9 cellular contexts compared by ENCODE assay signal in the genomic region with DNA sequence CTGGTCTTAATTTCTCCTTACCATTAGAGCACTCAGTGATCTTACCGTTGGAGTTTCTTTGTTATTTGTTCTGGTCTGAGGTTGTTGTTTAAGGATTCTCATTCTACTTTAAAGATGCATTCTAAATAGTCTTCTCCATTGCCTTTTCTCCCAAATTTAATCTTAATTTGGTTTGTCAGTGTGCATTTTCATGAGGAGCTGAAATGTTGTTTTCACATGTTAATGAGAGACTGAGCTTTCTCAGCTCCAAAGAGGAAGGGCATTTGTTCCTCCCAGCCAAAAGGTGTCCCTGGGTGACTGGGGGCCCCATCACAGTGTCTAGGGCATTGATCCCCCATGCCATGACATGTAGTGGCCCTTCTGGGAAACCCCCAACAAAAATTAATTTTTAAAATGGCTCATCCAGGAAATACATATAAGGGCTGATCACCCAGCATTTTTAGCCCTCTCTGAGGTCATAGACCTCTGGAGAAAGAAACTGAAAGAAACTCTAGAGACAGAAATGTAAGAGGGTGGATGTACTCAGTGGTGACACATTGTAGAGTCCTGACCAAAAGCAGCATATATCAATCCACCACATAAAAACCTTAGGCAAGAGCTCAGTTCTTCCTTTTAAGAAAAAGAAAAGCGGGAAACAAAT.
DNase-seq lines count a peak whose midpoint lies in the region; ATAC-seq, FAIRE-seq and TF ChIP-seq lines count a peak whose summit lies in the region.
"Had no signal": no experiment of that assay in that cellular context is flagged by ENCODE, and none has a peak within 500 bp of the region (broad histone marks: within the 10 kb centered on the region; RNA-seq: fewer than 3 reads in every experiment).

No MANE protein-coding gene starts in this region.

- H3K27me3 ChIP-seq in pancreas, result no peaks in the 10 kb centered on the region

- intact Hi-C loops in pancreas (cut with DNase I), result no loop called here

- H3K4me3 ChIP-seq in skeletal muscle cell (ENCODE audit: low read depth, low read length), result no peak overlapping the region
- no peak overlapping the region for H3K4me3 ChIP-seq in pancreas

- H3K4me1 ChIP-seq in pancreas, result no peaks in the 10 kb centered on the region

- no peak for TF ChIP-seq CTCF in pancreas (IDR thresholded peaks at IDR 0.05)

- FAIRE-seq in pancreas (lab: Jason Lieb, UNC), result no peak

- WGBS in pancreas, 2 donors, result 60 to 68% methylated on average over 2 of the region's 2 CpGs

- no peaks in the 10 kb centered on the region for H3K36me3 ChIP-seq in pancreas

- no peaks in the 10 kb centered on the region for H3K9me3 ChIP-seq in pancreas

- ATAC-seq in HG02759 (IDR thresholded peaks at IDR 0.05; ENCODE audit: unreplicated experiment) (peak; percentile 97), pancreas (no peak)

- H3K27ac ChIP-seq in caudate nucleus (ENCODE audit: low read depth, low read length) (no peak overlapping the region), pancreas (no peak overlapping the region)

- DNase-seq in GM19240 (ENCODE audit: insufficient read length, low spot score), result peak; percentile 12
- DNase-seq in M059J (ENCODE audit: low read depth), result peak; percentile 84
- DNase-seq in skeletal muscle cell (ENCODE audit: low read depth), result peak; percentile 20
- DNase-seq in caudate nucleus (lab: John Stamatoyannopoulos, UW), result no peak
- no peak for DNase-seq in pancreas
- no peak for DNase-seq in globus pallidus (ENCODE audit: low spot score)
- DNase-seq: activated CD8-positive, alpha-beta memory T cell treated with anti-CD3 and anti-CD28 coated beads, Interleukin-2, amount 50 U/mL, for 4 hours; substantia nigra had no signal

Comparison
In these comparisons a context has a peak if more than half of its experiments do, and no peak if none do; other contexts are left out.
1. DNase-seq: peak in GM19240 (single experiment), M059J (single experiment) and skeletal muscle cell (single experiment); none in caudate nucleus (0 of 61), pancreas (0 of 6) and globus pallidus (single experiment).